ENCODE assay signal across 9 cellular contexts in genomic region chr20:32539817-32540675, GRCh38. TPM values are rescaled to one million over a fixed set of nuclear protein-coding genes. Genes with fewer than 3 reads are reported as not detected.
DNase-seq lines count a peak whose midpoint lies in the region; ATAC-seq, FAIRE-seq and TF ChIP-seq lines count a peak whose summit lies in the region.
"Had no signal": no experiment of that assay in that cellular context is flagged by ENCODE, and none has a peak within 500 bp of the region (broad histone marks: within the 10 kb centered on the region; RNA-seq: fewer than 3 reads in every experiment).

No MANE protein-coding gene starts in this region.

- H3K4me3 ChIP-seq in astrocyte (ENCODE audit: insufficient read depth, low read depth, low read length), result no peak overlapping the region

- no peak for DNase-seq in GM18507 (ENCODE audit: extremely low spot score, insufficient read length, low read depth)
- DNase-seq in UCSD-AML1 (lab: John Stamatoyannopoulos, UW; ENCODE audit: unreplicated experiment), result peak; percentile 82
- no peak for DNase-seq in astrocyte (ENCODE audit: low read depth)
- peak; percentile 79 for DNase-seq in stimulated activated CD4-positive, alpha-beta T cell treated with anti-CD3 and anti-CD28 coated beads, Interleukin-15, amount 100 ng/mL, for 24 hours
- no peak for DNase-seq in inferior parietal cortex (ENCODE audit: extremely low spot score)
- DNase-seq in amygdala (lab: John Stamatoyannopoulos, UW), result no peak

- H3K4me2 ChIP-seq in astrocyte (ENCODE audit: low read length), result no peak overlapping the region

- TF ChIP-seq CTCF in astrocyte (IDR thresholded peaks at IDR 0.05; ENCODE audit: insufficient read depth, low read depth, low read length), result no peak

- H3K36me3 ChIP-seq in astrocyte (ENCODE audit: insufficient read depth, low read length), result no peaks in the 10 kb centered on the region

- H4K20me1 ChIP-seq in astrocyte (ENCODE audit: insufficient read depth, low read length), result peaks cover 6% of the 10 kb centered on the region

- no peak overlapping the region for H2AFZ ChIP-seq in astrocyte (ENCODE audit: low read depth, low read length)

- peaks cover 6% of the 10 kb centered on the region for H3K36me3 Mint-ChIP-seq in astrocyte (ENCODE audit: low read depth, unreplicated experiment)

- no peak overlapping the region for H3K9ac ChIP-seq in astrocyte (ENCODE audit: low read length)

- ATAC-seq in GM19328 (IDR thresholded peaks at IDR 0.05; ENCODE audit: unreplicated experiment) (no peak), GM19023 (IDR thresholded peaks at IDR 0.05; ENCODE audit: unreplicated experiment) (no peak)

- peaks cover 7% of the 10 kb centered on the region for H3K27me3 ChIP-seq in astrocyte (ENCODE audit: insufficient read depth, low read length)

- no peaks in the 10 kb centered on the region for H3K9me3 ChIP-seq in astrocyte (ENCODE audit: insufficient read depth, low read depth, low read length)

- peak; percentile 86 for FAIRE-seq in GM18507 (lab: Jason Lieb, UNC)
- FAIRE-seq in astrocyte (lab: Jason Lieb, UNC), result no peak

- no peak overlapping the region for H3K4me3 Mint-ChIP-seq in astrocyte (ENCODE audit: unreplicated experiment)

- H3K27me3 Mint-ChIP-seq in astrocyte (ENCODE audit: low read depth, unreplicated experiment), result peaks cover 13% of the 10 kb centered on the region

- H3K27ac ChIP-seq in astrocyte (ENCODE audit: low read depth, low read length), result no peak overlapping the region

- H3K27ac Mint-ChIP-seq in astrocyte (ENCODE audit: unreplicated experiment), result peak overlapping the region; percentile 64
- H3K27ac Mint-ChIP-seq: progenitor cell of endocrine pancreas had no signal

- peaks cover 4% of the 10 kb centered on the region for H3K4me1 ChIP-seq in astrocyte (ENCODE audit: insufficient read depth, low read length)

- H3K4me1 Mint-ChIP-seq in astrocyte (ENCODE audit: low read depth, unreplicated experiment), result peaks cover 26% of the 10 kb centered on the region

- H3K9me3 Mint-ChIP-seq in astrocyte (ENCODE audit: unreplicated experiment), result no peaks in the 10 kb centered on the region

- no peaks in the 10 kb centered on the region for H3K79me2 ChIP-seq in astrocyte (ENCODE audit: insufficient read depth, low read length)

RNA-seq across cellular contexts. Expression of gene NOL4L, which starts 45.1 kb away (rescaled TPM):
- 35.5 and 43.0 TPM in 2 replicates for total RNA-seq in astrocyte

Comparison
In these comparisons a context has a peak if more than half of its experiments do, and no peak if none do; other contexts are left out.
1. DNase-seq: peak in UCSD-AML1 (single experiment) and stimulated activated CD4-positive, alpha-beta T cell treated with anti-CD3 and anti-CD28 coated beads, Interleukin-15, amount 100 ng/mL, for 24 hours (single experiment); none in GM18507 (single experiment), astrocyte (single experiment), inferior parietal cortex (single experiment) and amygdala (0 of 56).